1 cellular context compared by ENCODE assay signal in genomic region chr18:35463050-35463449, GRCh38.
TF ChIP-seq lines count a peak whose summit lies in the region.

No MANE protein-coding gene starts in this region.

TF ChIP-seq in IMR-90, 13 proteins besides CTCF, POLR2A, EP300 and RAD21 (continued from another document):
- TF ChIP-seq MAFK (IDR thresholded peaks at IDR 0.05; ENCODE audit: low read depth, low read length) (no peak), BHLHE40 (IDR thresholded peaks at IDR 0.05; ENCODE audit: low read depth, low read length) (no peak), FOS (IDR thresholded peaks at IDR 0.05; ENCODE audit: low read depth, low read length) (no peak), RFX5 (IDR thresholded peaks at IDR 0.05; ENCODE audit: low read depth, low read length) (no peak), RCOR1 (IDR thresholded peaks at IDR 0.05; ENCODE audit: insufficient replicate concordance, low read length) (no peak), ELK1 (IDR thresholded peaks at IDR 0.05; ENCODE audit: borderline replicate concordance, low read depth, low read length) (no peak)
